In genomic region chr15:75107905-75108838, GRCh38 we compare ENCODE assay signal across 8 cellular contexts.
A peak's percentile ranks its signal among the peaks of the same experiment; 100 is the strongest.
DNase-seq lines count a peak whose midpoint lies in the region; ATAC-seq and TF ChIP-seq lines count a peak whose summit lies in the region.

No MANE protein-coding gene starts in this region.

- no peak overlapping the region for H3K27ac ChIP-seq in A673 (ENCODE audit: low read depth, low read length, poor library complexity, severe bottlenecking)
- H3K27ac ChIP-seq in naive thymus-derived CD4-positive, alpha-beta T cell (ENCODE audit: low read depth, low read length) = no peak overlapping the region

- H3K27me3 Mint-ChIP-seq in naive thymus-derived CD4-positive, alpha-beta T cell = peaks cover 6 to 31% (median 8%) of the 10 kb centered on the region in 5 donors

- H3K9me3 ChIP-seq in A673 (ENCODE audit: low read depth, low read length, poor library complexity, severe bottlenecking) = peaks cover under 1% of the 10 kb centered on the region
- no peaks in the 10 kb centered on the region for H3K9me3 ChIP-seq in naive thymus-derived CD4-positive, alpha-beta T cell (ENCODE audit: control insufficient read depth in 2 of 3, low read length in 3 of 3)

- H3K4me1 Mint-ChIP-seq in naive thymus-derived CD4-positive, alpha-beta T cell = peaks cover 0 to 56% (median 5%) of the 10 kb centered on the region in 7 donors

- H3K4me3 Mint-ChIP-seq in naive thymus-derived CD4-positive, alpha-beta T cell = peak overlapping the region in 1 of 10 donors; percentile 69

- H3K4me3 ChIP-seq in A673 (ENCODE audit: low read depth, low read length, poor library complexity, severe bottlenecking) (no peak overlapping the region), HFF-Myc (replicated peaks; ENCODE audit: low read depth, low read length) (no peak overlapping the region)
- H3K4me3 ChIP-seq in naive thymus-derived CD4-positive, alpha-beta T cell (ENCODE audit: low read length) = no peak overlapping the region

- no peaks in the 10 kb centered on the region for H3K27me3 ChIP-seq in A673 (replicated peaks; ENCODE audit: insufficient read depth, low read depth, low read length, poor library complexity)
- no peaks in the 10 kb centered on the region for H3K27me3 ChIP-seq in naive thymus-derived CD4-positive, alpha-beta T cell (ENCODE audit: control insufficient read depth in 2 of 2, insufficient read depth in 2 of 2, low read length in 2 of 2)

- peak overlapping the region in 1 of 9 donors; percentile 86 for H3K27ac Mint-ChIP-seq in naive thymus-derived CD4-positive, alpha-beta T cell

- peaks cover 0 to 30% (median 0%) of the 10 kb centered on the region in 5 donors for H3K36me3 Mint-ChIP-seq in naive thymus-derived CD4-positive, alpha-beta T cell

- CTCF ChIA-PET in A673 (lab: Charles Lee) = no interaction called here
- CTCF ChIA-PET in naive thymus-derived CD4-positive, alpha-beta T cell (lab: Charles Lee) = no interaction called here

- no TSS peak for BruUV-seq in A673 (replicated peaks; lab: Mats Ljungman, UMichigan)

- POLR2A ChIA-PET in A673 (lab: Charles Lee; ENCODE audit: low non-redundant PET) = no interaction called here
- POLR2A ChIA-PET in naive thymus-derived CD4-positive, alpha-beta T cell (lab: Charles Lee) = no interaction called here

- H3K9me3 Mint-ChIP-seq in naive thymus-derived CD4-positive, alpha-beta T cell = peaks cover 0 to 9% (median 4%) of the 10 kb centered on the region in 11 donors

- DNase-seq in A673 (ENCODE audit: low spot score) = peak; percentile 45
- DNase-seq in HFF-Myc (ENCODE audit: extremely low read depth, low read depth) = peak; percentile 39
- peak; percentile 12 to 83 (median 16) for DNase-seq in T-helper 1 cell
- peak; percentile 76 for DNase-seq in amniotic stem cell (lab: John Stamatoyannopoulos, UW)
- peak in 2 of 9 donors; percentile 24 to 76 for DNase-seq in naive thymus-derived CD4-positive, alpha-beta T cell
- no peak for DNase-seq in SK-N-DZ (ENCODE audit: low spot score)
- DNase-seq in GM10266 (ENCODE audit: extremely low spot score) = no peak
- DNase-seq in cortex of kidney (lab: John Stamatoyannopoulos, UW) = no peak

- peak; percentile 83 for ATAC-seq in naive thymus-derived CD4-positive, alpha-beta T cell

- TF ChIP-seq CTCF in A673 (conservative IDR thresholded peaks at IDR 0.05; ENCODE audit: low read depth, low read length) = no peak
- TF ChIP-seq CTCF in HFF-Myc (IDR thresholded peaks at IDR 0.05; ENCODE audit: low read depth, low read length, missing control alignments) = no peak
- TF ChIP-seq CTCF in GM10266 (IDR thresholded peaks at IDR 0.05; ENCODE audit: control insufficient read depth, insufficient read depth, low read depth, missing control alignments) = no peak

- intact Hi-C loops in A673 (cut with micrococcal nuclease; ENCODE audit: unreplicated experiment) = no loop called here
- intact Hi-C loops in naive thymus-derived CD4-positive, alpha-beta T cell (cut with micrococcal nuclease) = loop anchor here in 1 of 2 donors (1.0 to 2.0 kb wide), 3 partner anchors 23 to 93 kb away; partner anchors contain the start of gene C15orf39

- no peaks in the 10 kb centered on the region for H3K4me1 ChIP-seq in A673 (ENCODE audit: insufficient read depth, low read length, poor library complexity, severe bottlenecking)
- peaks cover 0 to 23% of the 10 kb centered on the region in 2 donors for H3K4me1 ChIP-seq in naive thymus-derived CD4-positive, alpha-beta T cell (ENCODE audit: control insufficient read depth in 2 of 2, insufficient read depth in 2 of 2, low read length in 2 of 2)

- H3K36me3 ChIP-seq in A673 (ENCODE audit: insufficient read depth, low read length, poor library complexity, severe bottlenecking) = no peaks in the 10 kb centered on the region
- H3K36me3 ChIP-seq in naive thymus-derived CD4-positive, alpha-beta T cell (ENCODE audit: control insufficient read depth in 2 of 3, insufficient read depth in 3 of 3, low read length in 3 of 3) = no peaks in the 10 kb centered on the region

Comparison
In these comparisons a context has a peak if more than half of its experiments do, and no peak if none do; other contexts are left out.
1. DNase-seq: peak in A673 (single experiment), HFF-Myc (single experiment), T-helper 1 cell (5 of 5) and amniotic stem cell (single experiment); none in SK-N-DZ (single experiment), GM10266 (single experiment) and cortex of kidney (single experiment).